Comparison of ENCODE assay signal across 9 cellular contexts in the genomic region with DNA sequence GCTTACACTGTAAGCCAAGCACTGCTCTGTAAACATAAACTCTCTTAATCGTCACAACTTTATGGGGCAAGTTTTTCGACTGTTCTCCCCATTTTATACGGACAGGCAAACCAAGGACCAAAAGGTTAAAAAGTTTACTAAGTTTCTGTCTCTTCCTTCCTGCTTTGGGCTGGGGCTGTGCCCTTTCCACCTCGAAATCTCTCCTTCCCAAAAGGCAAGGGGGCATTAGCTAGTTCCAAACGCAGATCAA. TPM values are rescaled to one million over a fixed set of nuclear protein-coding genes. Genes with fewer than 3 reads are reported as not detected.
DNase-seq lines count a peak whose midpoint lies in the region; ATAC-seq and TF ChIP-seq lines count a peak whose summit lies in the region.
"Had no signal": no experiment of that assay in that cellular context is flagged by ENCODE, and none has a peak within 500 bp of the region (broad histone marks: within the 10 kb centered on the region; RNA-seq: fewer than 3 reads in every experiment).

No MANE protein-coding gene starts in this region.

- no peak for DNase-seq in A673 (ENCODE audit: low spot score)
- DNase-seq in Jurkat, Clone E6-1 (ENCODE audit: low read depth, low spot score) = no peak
- DNase-seq in chondrocyte (ENCODE audit: low spot score) = no peak
- DNase-seq in NCI-H526 (lab: John Stamatoyannopoulos, UW) = no peak
- no peak for DNase-seq in GM10248 (ENCODE audit: extremely low spot score)

- no peak for ATAC-seq in GM21737 (IDR thresholded peaks at IDR 0.05; ENCODE audit: unreplicated experiment)
- no peak for ATAC-seq in HG03135 (IDR thresholded peaks at IDR 0.05; ENCODE audit: unreplicated experiment)

- peaks cover 52% of the 10 kb centered on the region for H3K4me1 Mint-ChIP-seq in chondrocyte (ENCODE audit: low read depth)

- H3K27ac ChIP-seq in A673 (ENCODE audit: low read depth, low read length, poor library complexity, severe bottlenecking) (peak overlapping the region; percentile 99), muscle layer of colon (ENCODE audit: low read depth, low read length) (peak overlapping the region; percentile 100)

- peak overlapping the region; percentile 97 for H3K27ac Mint-ChIP-seq in chondrocyte (ENCODE audit: unreplicated experiment)

- peaks cover 15% of the 10 kb centered on the region for H3K36me3 Mint-ChIP-seq in chondrocyte (ENCODE audit: low read depth)

- H3K27me3 ChIP-seq in A673 (replicated peaks; ENCODE audit: insufficient read depth, low read depth, low read length, poor library complexity) (no peaks in the 10 kb centered on the region), muscle layer of colon (ENCODE audit: control insufficient read depth in 1 of 2, insufficient read depth in 2 of 2, low read length in 2 of 2) (no peaks in the 10 kb centered on the region)

- POLR2A ChIA-PET in A673 (lab: Charles Lee; ENCODE audit: low non-redundant PET) = interaction anchor here (0.6 to 0.7 kb wide), 3 partner anchors 21 to 652 kb away, joined by 3 to 8 read pairs (median 3); no protein-coding TSS in a partner anchor
- POLR2A ChIA-PET in GM10248 (lab: Yijun Ruan, JAX) = interaction anchor here (0.6 to 6.4 kb wide), 27 partner anchors 10 to 1019 kb away, joined by 3 to 154 read pairs (median 6); a partner anchor contains a TSS

- H3K4me1 ChIP-seq in A673 (ENCODE audit: insufficient read depth, low read length, poor library complexity, severe bottlenecking) (peaks cover 23% of the 10 kb centered on the region), muscle layer of colon (ENCODE audit: insufficient read depth, low read length) (peaks cover 52% of the 10 kb centered on the region)

- intact Hi-C loops in A673 (cut with micrococcal nuclease; ENCODE audit: unreplicated experiment) = loop anchor here (1.0 kb wide), 1 partner anchor 44 kb away; a partner anchor contains a TSS

- no peak for TF ChIP-seq CTCF in A673 (conservative IDR thresholded peaks at IDR 0.05; ENCODE audit: low read depth, low read length)
- no peak for TF ChIP-seq CTCF in chondrocyte (IDR thresholded peaks at IDR 0.05)
- no peak for TF ChIP-seq CTCF in GM10248 (IDR thresholded peaks at IDR 0.05; ENCODE audit: control extremely low read depth, extremely low read depth, low read depth, missing control alignments)

- peak overlapping the region; percentile 91 for H3K4me3 Mint-ChIP-seq in chondrocyte (ENCODE audit: unreplicated experiment)

- H3K9me3 Mint-ChIP-seq in chondrocyte (ENCODE audit: low read depth) = no peaks in the 10 kb centered on the region

- no peaks in the 10 kb centered on the region for H3K27me3 Mint-ChIP-seq in chondrocyte (ENCODE audit: low read depth)

- H3K9ac ChIP-seq in muscle layer of colon (ENCODE audit: low read length) = peak overlapping the region; percentile 98

- H3K4me3 ChIP-seq in A673 (ENCODE audit: low read depth, low read length, poor library complexity, severe bottlenecking) (peak overlapping the region; percentile 86), muscle layer of colon (ENCODE audit: low read depth in 1 of 2, low read length in 2 of 2) (peak overlapping the region; percentile 69 to 83)
- H3K4me3 ChIP-seq in Jurkat, Clone E6-1 (ENCODE audit: low read length) = peak overlapping the region; percentile 79

- H3K9me3 ChIP-seq in A673 (ENCODE audit: low read depth, low read length, poor library complexity, severe bottlenecking) = no peaks in the 10 kb centered on the region
- H3K9me3 ChIP-seq in muscle layer of colon (ENCODE audit: low read length) = no peaks in the 10 kb centered on the region

- no TSS peak for BruUV-seq in A673 (replicated peaks; lab: Mats Ljungman, UMichigan)

- H3K36me3 ChIP-seq in A673 (ENCODE audit: insufficient read depth, low read length, poor library complexity, severe bottlenecking) (peaks cover 35% of the 10 kb centered on the region), muscle layer of colon (ENCODE audit: insufficient read depth, low read length) (peaks cover 16% of the 10 kb centered on the region)

- CTCF ChIA-PET in A673 (lab: Charles Lee) (interaction anchor here (0.5 to 2.1 kb wide), 20 partner anchors 9 to 183 kb away, joined by 3 to 74 read pairs (median 6); a partner anchor contains a TSS), GM10248 (lab: Yijun Ruan, JAX) (interaction anchor here (0.6 to 8.3 kb wide), 45 partner anchors 9 to 206 kb away, joined by 3 to 171 read pairs (median 4); a partner anchor contains a TSS)

RNA-seq across cellular contexts. Expression of a gene that starts 2.2 kb away (rescaled TPM):
- total RNA-seq in A673 (2021) (128 and 136 TPM in 2 replicates), chondrocyte (129 to 181 TPM (median 176 TPM) in 3 replicates)
- polyA plus RNA-seq in Jurkat, Clone E6-1 (2012; ENCODE audit: insufficient read depth, insufficient read length) = 45.1 TPM

RNA-seq across cellular contexts. Expression of a gene that starts 4.9 kb away (rescaled TPM):
- 10.2 and 12.0 TPM in 2 replicates for total RNA-seq in A673 (2021)
- polyA plus RNA-seq in Jurkat, Clone E6-1 (2012; ENCODE audit: insufficient read depth, insufficient read length) = 0.70 TPM
- 1.6 to 4.0 TPM (median 2.4 TPM) in 3 replicates for total RNA-seq in chondrocyte

RNA-seq across cellular contexts. Expression of a gene that starts 43.7 kb away (rescaled TPM):
- total RNA-seq in A673 (2021) = 252 and 262 TPM in 2 replicates
- 353 TPM for polyA plus RNA-seq in Jurkat, Clone E6-1 (2012; ENCODE audit: insufficient read depth, insufficient read length)
- total RNA-seq in chondrocyte = 68.1 to 84.8 TPM (median 73.0 TPM) in 3 replicates

RNA-seq across cellular contexts. Expression of a gene that starts 53.0 kb away (rescaled TPM):
- total RNA-seq in A673 (2021) (not detected in 2 replicates), chondrocyte (2.9 to 3.4 TPM in 2 of 3 replicates, not detected in the other)
- not detected for polyA plus RNA-seq in Jurkat, Clone E6-1 (2012; ENCODE audit: insufficient read depth, insufficient read length)
- total RNA-seq: mesenteric fat pad had no signal
